Comparison of ENCODE assay signal across 29 cellular contexts in the genomic region with DNA sequence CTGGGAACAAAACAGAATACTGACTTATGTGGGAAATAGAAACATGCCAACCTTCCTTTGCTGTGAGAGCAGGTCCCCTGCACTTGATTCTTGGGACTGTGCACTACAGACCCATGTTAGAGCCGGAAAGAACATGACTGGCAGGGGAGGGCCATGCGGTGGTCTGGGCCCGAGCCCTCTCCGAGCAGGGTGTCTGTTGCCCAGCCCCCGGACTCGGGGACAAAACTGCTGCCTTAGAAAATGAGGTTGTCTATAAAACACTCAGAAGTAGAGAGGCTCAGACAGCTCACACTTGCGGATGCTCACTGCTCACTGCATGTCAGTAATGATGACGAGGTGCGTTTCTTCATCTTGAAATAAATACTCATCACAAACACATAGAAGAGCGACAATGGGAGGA.
"Had no signal": no experiment of that assay in that cellular context is flagged by ENCODE, and none has a peak within 500 bp of the region (broad histone marks: within the 10 kb centered on the region; RNA-seq: fewer than 3 reads in every experiment).

No MANE protein-coding gene starts in this region.

- H3K36me3 Mint-ChIP-seq: activated naive CD4-positive, alpha-beta T cell treated with anti-CD3 and anti-CD28 coated beads, Interleukin-2, amount 50 U/mL, for 72 hours had no signal

- H3K4me3 ChIP-seq: adrenal gland, body of pancreas, breast epithelium, SJCRH30, SK-N-MC had no signal

- ATAC-seq: activated CD8-positive, alpha-beta T cell treated with anti-CD3 and anti-CD28 coated beads for 36 hours; activated naive CD4-positive, alpha-beta T cell treated with anti-CD3 and anti-CD28 coated beads, Interleukin-2, amount 50 U/mL, for 72 hours; activated T-cell treated with anti-CD3 and anti-CD28 coated beads, Interleukin-2, amount 50 U/mL, for 4 hours; body of pancreas; Panc1 had no signal

- H3K27ac Mint-ChIP-seq: activated CD4-positive, alpha-beta T cell treated with anti-CD3 and anti-CD28 coated beads, Interleukin-2, amount 10 ng/mL, durations not matched to agents 24 days and 14 days; activated CD8-positive, alpha-beta T cell treated with anti-CD3 and anti-CD28 coated beads for 36 hours; activated naive CD4-positive, alpha-beta T cell treated with anti-CD3 and anti-CD28 coated beads for 36 hours; activated naive CD4-positive, alpha-beta T cell treated with anti-CD3 and anti-CD28 coated beads, Interleukin-2, amount 50 U/mL, for 72 hours; activated T-helper 1 cell treated with anti-CD3 and anti-CD28 coated beads, Interleukin-12 subunit alpha, Interleukin-12 subunit beta, Interleukin-2, Interleukin-4 antibody, amounts not matched to agents 30 ng/mL and 10 ng/mL and 1 ng/mL, durations not matched to agents 14 hours and 24 hours and 36 hours had no signal

- DNase-seq: activated CD4-positive, alpha-beta T cell treated with anti-CD3 and anti-CD28 coated beads, Interleukin-2, amount 10 ng/mL, durations not matched to agents 24 days and 14 days; activated CD4-positive, alpha-beta T cell treated with anti-CD3 and anti-CD28 coated beads, Interleukin-2, amount 50 U/mL, for 4 hours; activated CD4-positive, CD25-positive, alpha-beta regulatory T cell; activated CD8-positive, alpha-beta memory T cell treated with anti-CD3 and anti-CD28 coated beads, Interleukin-2, amount 50 U/mL, for 4 hours; activated CD8-positive, alpha-beta T cell treated with anti-CD3 and anti-CD28 coated beads for 36 hours; activated gamma-delta T cell treated with Interleukin-2 at 50 U/mL for 16 hours; activated naive CD4-positive, alpha-beta T cell treated with anti-CD3 and anti-CD28 coated beads for 36 hours; activated T-cell treated with anti-CD3 and anti-CD28 coated beads for 4 hours; activated T-cell treated with anti-CD3 and anti-CD28 coated beads, Interleukin-2, amount 50 U/mL, for 4 hours; body of pancreas; caudate nucleus; cerebellar nuclear complex; NCI-H1105; NCI-H1417 treated with DMSO at 0.1 percent for 48 hours; NCI-H187 treated with DMSO at 0.1 percent for 48 hours; NCI-H2081 treated with DMSO at 0.1 percent for 48 hours; NCI-H226; NCI-H446 treated with DMSO at 0.1 percent for 48 hours; NCI-H524; SHP77; SJCRH30; T1000; WERI-Rb-1 had no signal

- H3K27ac ChIP-seq: adrenal gland, body of pancreas, breast epithelium, SJCRH30, SK-N-MC, WERI-Rb-1 had no signal

- H3K27me3 Mint-ChIP-seq: activated CD4-positive, alpha-beta T cell treated with anti-CD3 and anti-CD28 coated beads, Interleukin-2, amount 10 ng/mL, durations not matched to agents 24 days and 14 days; activated CD8-positive, alpha-beta T cell treated with anti-CD3 and anti-CD28 coated beads for 36 hours had no signal

- H3K9me3 Mint-ChIP-seq: activated CD4-positive, alpha-beta T cell treated with anti-CD3 and anti-CD28 coated beads, Interleukin-2, amount 10 ng/mL, durations not matched to agents 24 days and 14 days; activated CD8-positive, alpha-beta T cell treated with anti-CD3 and anti-CD28 coated beads for 36 hours; activated naive CD4-positive, alpha-beta T cell treated with anti-CD3 and anti-CD28 coated beads for 36 hours; activated naive CD4-positive, alpha-beta T cell treated with anti-CD3 and anti-CD28 coated beads, Interleukin-2, amount 50 U/mL, for 72 hours; activated T-cell treated with anti-CD3 and anti-CD28 coated beads, Interleukin-2, amount 50 U/mL, for 4 hours; activated T-helper 1 cell treated with anti-CD3 and anti-CD28 coated beads, Interleukin-12 subunit alpha, Interleukin-12 subunit beta, Interleukin-2, Interleukin-4 antibody, amounts not matched to agents 30 ng/mL and 10 ng/mL and 1 ng/mL, durations not matched to agents 14 hours and 24 hours and 36 hours had no signal

- H3K4me3 Mint-ChIP-seq: activated CD4-positive, alpha-beta T cell treated with anti-CD3 and anti-CD28 coated beads, Interleukin-2, amount 10 ng/mL, durations not matched to agents 24 days and 14 days; activated CD8-positive, alpha-beta T cell treated with anti-CD3 and anti-CD28 coated beads for 36 hours; activated naive CD4-positive, alpha-beta T cell treated with anti-CD3 and anti-CD28 coated beads for 36 hours; activated T-cell treated with anti-CD3 and anti-CD28 coated beads, Interleukin-2, amount 50 U/mL, for 4 hours; activated T-helper 1 cell treated with anti-CD3 and anti-CD28 coated beads, Interleukin-12 subunit alpha, Interleukin-12 subunit beta, Interleukin-2, Interleukin-4 antibody, amounts not matched to agents 30 ng/mL and 10 ng/mL and 1 ng/mL, durations not matched to agents 14 hours and 24 hours and 36 hours had no signal

- H3K4me1 Mint-ChIP-seq: activated CD4-positive, alpha-beta T cell treated with anti-CD3 and anti-CD28 coated beads, Interleukin-2, amount 10 ng/mL, durations not matched to agents 24 days and 14 days had no signal
